8 cellular contexts compared by ENCODE assay signal in the genomic region with DNA sequence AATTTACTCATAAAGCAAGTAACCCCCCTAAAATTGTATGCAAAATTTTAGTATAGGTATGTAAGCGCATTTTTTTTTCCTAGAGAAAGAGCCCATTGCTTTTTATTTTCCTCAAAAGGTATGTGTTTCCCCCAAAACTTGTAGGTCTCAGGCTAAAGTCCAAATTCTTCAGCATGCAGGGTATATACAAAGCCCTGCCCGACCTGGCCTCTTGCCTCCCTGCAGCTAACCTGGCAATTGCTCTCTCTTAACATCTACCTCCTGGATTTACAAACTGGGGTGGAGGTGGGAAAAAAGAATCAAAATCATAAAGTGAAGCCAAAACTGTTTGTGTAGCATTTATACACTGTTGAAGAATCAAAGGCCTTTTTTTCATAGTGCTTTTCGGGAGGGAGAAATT.
DNase-seq lines count a peak whose midpoint lies in the region; ATAC-seq, FAIRE-seq and TF ChIP-seq lines count a peak whose summit lies in the region.

No MANE protein-coding gene starts in this region.

- H3K56ac ChIP-seq in mesendoderm (ENCODE audit: low read length) = no peak overlapping the region

- H3K23ac ChIP-seq in mesendoderm (ENCODE audit: low read length) = no peak overlapping the region

- ATAC-seq in left ventricle myocardium superior (no peak), aorta (ENCODE audit: low FRiP score) (no peak), HG03460 (IDR thresholded peaks at IDR 0.05; ENCODE audit: unreplicated experiment) (no peak)

- FAIRE-seq in GM12892 (lab: Jason Lieb, UNC) = no peak

- H3K27me3 ChIP-seq in left ventricle myocardium inferior (ENCODE audit: low read depth) (no peaks in the 10 kb centered on the region), ascending aorta (no peaks in the 10 kb centered on the region), mesendoderm (ENCODE audit: insufficient read depth, low read length, poor library complexity) (peaks cover 35% of the 10 kb centered on the region), aorta (ENCODE audit: control insufficient read depth in 1 of 2, insufficient read depth in 2 of 2, low read length in 1 of 2) (no peaks in the 10 kb centered on the region)

- H2AK5ac ChIP-seq in mesendoderm (ENCODE audit: low read length) = no peak overlapping the region

- H2BK5ac ChIP-seq in mesendoderm (ENCODE audit: low read length) = no peak overlapping the region

- H4K5ac ChIP-seq in mesendoderm (ENCODE audit: low read length) = no peak overlapping the region

- H3K9me3 ChIP-seq in left ventricle myocardium inferior (replicated peaks) (no peaks in the 10 kb centered on the region), ascending aorta (no peaks in the 10 kb centered on the region), aorta (ENCODE audit: control insufficient read depth, low read length) (no peaks in the 10 kb centered on the region)

- H4K8ac ChIP-seq in mesendoderm (ENCODE audit: low read depth, low read length) = no peak overlapping the region

- H3K27ac ChIP-seq in left ventricle myocardium inferior (replicated peaks) = peak overlapping the region; percentile 100
- H3K27ac ChIP-seq in ascending aorta = peak overlapping the region; percentile 100
- H3K27ac ChIP-seq in mesendoderm (ENCODE audit: low read depth, low read length) = no peak overlapping the region
- peak overlapping the region; percentile 61 to 99 for H3K27ac ChIP-seq in aorta (ENCODE audit: low read depth in 1 of 2, low read length in 2 of 2)

- H3K4me1 ChIP-seq in left ventricle myocardium inferior (peaks cover 76% of the 10 kb centered on the region), ascending aorta (peaks cover 0 to 19% of the 10 kb centered on the region in 2 donors), mesendoderm (ENCODE audit: control insufficient read depth, low read depth, low read length) (peaks cover 12% of the 10 kb centered on the region), aorta (ENCODE audit: control insufficient read depth in 1 of 2, insufficient read depth in 2 of 2, low read length in 2 of 2) (no peaks in the 10 kb centered on the region)

- no peak overlapping the region for H2BK120ac ChIP-seq in mesendoderm (ENCODE audit: low read depth, low read length)

- TF ChIP-seq CTCF in left ventricle myocardium inferior (IDR thresholded peaks at IDR 0.05; ENCODE audit: borderline replicate concordance) (no peak), ascending aorta (IDR thresholded peaks at IDR 0.05) (no peak)

- no peaks in the 10 kb centered on the region for H3K79me1 ChIP-seq in mesendoderm (ENCODE audit: low read length)

- no peak for TF ChIP-seq POLR2A in GM12892 (IDR thresholded peaks at IDR 0.05; ENCODE audit: low read depth, low read length)

- H3K4ac ChIP-seq in mesendoderm (ENCODE audit: low read depth, low read length) = no peak overlapping the region

- H3K4me3 ChIP-seq in left ventricle myocardium inferior (peak overlapping the region; percentile 100), ascending aorta (peak overlapping the region; percentile 76 to 90), mesendoderm (ENCODE audit: low read length) (no peak overlapping the region), aorta (ENCODE audit: low read length in 2 of 2) (no peak overlapping the region)

- H3K36me3 ChIP-seq in left ventricle myocardium inferior = no peaks in the 10 kb centered on the region
- no peaks in the 10 kb centered on the region for H3K36me3 ChIP-seq in ascending aorta
- no peaks in the 10 kb centered on the region for H3K36me3 ChIP-seq in mesendoderm (ENCODE audit: control insufficient read depth, insufficient read depth, low read length)
- no peaks in the 10 kb centered on the region for H3K36me3 ChIP-seq in aorta (ENCODE audit: control insufficient read depth in 1 of 2, insufficient read depth in 2 of 2, low read length in 1 of 2)

- WGBS in mesendoderm (ENCODE audit: extremely low coverage, insufficient coverage, low lambda C conversion rate) = no CpG with 5 or more reads among the region's 3 CpGs
- 56 to 61% methylated on average over 3 of the region's 3 CpGs for WGBS in aorta, 2 donors

- intact Hi-C loops in left ventricle myocardium inferior (cut with micrococcal nuclease) (no loop called here), left ventricle myocardium superior (cut with micrococcal nuclease) (loop anchor here (5.0 kb wide), 1 partner anchor 41 kb away; no protein-coding TSS in a partner anchor), ascending aorta (cut with DNase I) (loop anchor here (5.0 to 10.0 kb wide), 4 partner anchors 331 to 1682 kb away; a partner anchor contains a TSS), aorta (cut with DNase I) (loop anchor here in 1 of 2 donors (2.0 kb wide), 1 partner anchor 38 kb away; no protein-coding TSS in a partner anchor)

- H3K4me2 ChIP-seq in mesendoderm (ENCODE audit: low read length) = no peak overlapping the region

- no peak overlapping the region for H2BK15ac ChIP-seq in mesendoderm (replicated peaks; ENCODE audit: low read depth)

- no peaks in the 10 kb centered on the region for H3K79me2 ChIP-seq in mesendoderm (ENCODE audit: control insufficient read depth, insufficient read depth, low read length)

- DNase-seq in left ventricle myocardium inferior = no peak
- no peak for DNase-seq in left ventricle myocardium superior
- no peak for DNase-seq in ascending aorta (ENCODE audit: low spot score in 2 of 2)
- peak; percentile 3 for DNase-seq in mesendoderm
- no peak for DNase-seq in aorta
- DNase-seq in ureter (ENCODE audit: low spot score) = no peak
- no peak for DNase-seq in GM12892 (ENCODE audit: insufficient read length)

- no peak overlapping the region for H3K9ac ChIP-seq in mesendoderm (ENCODE audit: low read length)

- H3K18ac ChIP-seq in mesendoderm (ENCODE audit: low read length) = no peak overlapping the region

Comparison
In these comparisons a context has a peak if more than half of its experiments do, and no peak if none do; other contexts are left out.
1. H3K4me3 ChIP-seq: peak in left ventricle myocardium inferior (single experiment) and ascending aorta (2 of 2); none in mesendoderm (single experiment) and aorta (0 of 2).